8 cellular contexts compared by ENCODE assay signal in the genomic region with DNA sequence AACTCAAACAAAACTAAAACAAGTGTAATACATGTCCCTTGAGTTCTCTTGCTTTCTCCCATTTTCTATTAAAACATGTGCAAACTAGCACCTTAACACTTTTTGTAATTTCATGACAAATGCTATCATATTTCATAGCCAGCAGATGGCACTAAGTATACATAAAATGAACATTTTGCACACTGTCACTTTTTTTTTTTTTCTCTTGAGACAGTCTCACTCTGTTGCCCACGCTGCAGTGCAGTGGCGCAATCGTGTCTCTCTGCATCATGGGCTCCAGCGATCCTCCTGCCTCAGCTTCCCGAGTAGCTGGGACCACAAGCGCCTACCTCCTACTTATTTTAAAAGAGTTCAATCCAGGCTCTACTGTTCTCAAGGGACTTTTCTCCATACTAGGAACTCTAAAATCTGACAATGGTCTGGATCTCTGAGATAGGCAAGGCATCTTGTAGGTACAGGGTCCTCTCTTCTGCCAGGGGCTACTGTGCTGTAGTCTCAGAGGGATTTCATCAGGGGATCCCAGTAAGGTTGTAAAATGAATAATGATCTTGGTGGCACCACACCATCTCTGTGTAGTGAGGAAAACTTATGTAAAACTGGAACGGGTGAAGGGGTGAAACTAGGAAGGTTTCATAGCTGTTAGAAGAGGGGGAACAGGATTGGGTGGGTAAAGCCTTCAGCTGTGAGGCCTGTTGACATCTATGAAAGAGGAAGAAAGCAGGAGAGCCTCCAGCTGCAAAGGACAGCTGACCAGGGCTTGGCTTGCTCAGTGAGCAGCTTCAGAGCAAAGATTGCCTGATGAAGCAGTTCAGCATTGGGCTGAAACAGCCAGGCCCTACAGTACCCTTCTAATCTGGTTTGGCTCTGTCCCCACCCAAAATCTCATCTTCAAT.
DNase-seq lines count a peak whose midpoint lies in the region; ATAC-seq and TF ChIP-seq lines count a peak whose summit lies in the region.
"Not testable (repeated sequence)": the region's sequence is repeated elsewhere in the genome, so short reads cannot be mapped to it uniquely, and the experiment has no call there.

No MANE protein-coding gene starts in this region.

- peak overlapping the region; percentile 64 for H3K4me2 ChIP-seq in OCI-LY7 (ENCODE audit: low read length)

- H3K27me3 Mint-ChIP-seq in naive B cell: not testable (repeated sequence)

- POLR2A ChIA-PET in OCI-LY7 (lab: Charles Lee): interaction anchor here (1.3 kb wide), 1 partner anchor 416 kb away, joined by 3 read pairs; no protein-coding TSS in a partner anchor

- H3K4me3 ChIP-seq in GM12865 (ENCODE audit: low read depth, low read length); fibroblast of mammary gland (ENCODE audit: control insufficient read depth, low read depth, low read length); aorta (ENCODE audit: low read length in 2 of 2): not testable (repeated sequence)
- H3K4me3 ChIP-seq in OCI-LY7 (ENCODE audit: low read depth, low read length, poor library complexity, severe bottlenecking): peak overlapping the region; percentile 26

- H3K27me3 ChIP-seq in aorta (ENCODE audit: control insufficient read depth in 1 of 2, insufficient read depth in 2 of 2, low read length in 1 of 2): not testable (repeated sequence)

- H3K9me3 Mint-ChIP-seq in naive B cell: peaks cover 0 to 14% (median 5%) of the 10 kb centered on the region in 7 donors

- not testable (repeated sequence) for BruUV-seq in OCI-LY7 (replicated peaks; lab: Mats Ljungman, UMichigan)

- peaks cover 14 to 21% (median 19%) of the 10 kb centered on the region in 3 donors for H3K4me1 Mint-ChIP-seq in naive B cell

- DNase-seq in GM12865 (ENCODE audit: low read depth) (peak; percentile 33), OCI-LY7 (ENCODE audit: low spot score) (peak; percentile 60), fibroblast of mammary gland (ENCODE audit: low read depth) (peak; percentile 64), naive B cell (peak; percentile 52), aorta (peak in 1 of 2 donors; percentile 75)
- DNase-seq in activated T-cell treated with anti-CD3 and anti-CD28 coated beads, Interleukin-2, amount 50 U/mL, for 48 hours: peak; percentile 32 to 41

- H2AFZ ChIP-seq in OCI-LY7 (ENCODE audit: low read length): peak overlapping the region; percentile 94

- not testable (repeated sequence) for H3K4me1 ChIP-seq in OCI-LY7 (ENCODE audit: insufficient read depth, low read length, poor library complexity, severe bottlenecking); aorta (ENCODE audit: control insufficient read depth in 1 of 2, insufficient read depth in 2 of 2, low read length in 2 of 2)

- H3K4me3 Mint-ChIP-seq in naive B cell: peak overlapping the region; percentile 26 to 91 (median 86)

- intact Hi-C loops in OCI-LY7 (cut with micrococcal nuclease; ENCODE audit: unreplicated experiment): loop anchor here (5.0 kb wide), 1 partner anchor 415 kb away; the partner anchor contains the start of gene RP9
- intact Hi-C loops in aorta (cut with DNase I): not testable (repeated sequence)

- peak; percentile 75 for ATAC-seq in GM21825 (IDR thresholded peaks at IDR 0.05; ENCODE audit: unreplicated experiment)
- peak; percentile 70 for ATAC-seq in HG03565 (IDR thresholded peaks at IDR 0.05; ENCODE audit: unreplicated experiment)
- ATAC-seq in naive B cell (ENCODE audit: low read depth in 2 of 2): peak; percentile 88
- peak; percentile 73 for ATAC-seq in aorta (ENCODE audit: low FRiP score)

- H4K20me1 ChIP-seq in OCI-LY7 (ENCODE audit: insufficient read depth, low read length): not testable (repeated sequence)

- 44 to 51% methylated on average over 7 of the region's 7 CpGs for WGBS in aorta, 2 donors

- peak overlapping the region; percentile 62 to 92 (median 81) for H3K27ac Mint-ChIP-seq in naive B cell

- CTCF ChIA-PET in OCI-LY7 (lab: Charles Lee; ENCODE audit: unreplicated experiment): not testable (repeated sequence)

- H3K27ac ChIP-seq in OCI-LY7 (ENCODE audit: low read depth, low read length, poor library complexity, severe bottlenecking); aorta (ENCODE audit: low read depth in 1 of 2, low read length in 2 of 2): not testable (repeated sequence)

- not testable (repeated sequence) for H3K36me3 Mint-ChIP-seq in naive B cell

- not testable (repeated sequence) for H3K36me3 ChIP-seq in OCI-LY7 (ENCODE audit: insufficient read depth, low read length); aorta (ENCODE audit: control insufficient read depth in 1 of 2, insufficient read depth in 2 of 2, low read length in 1 of 2)

- H3K79me2 ChIP-seq in OCI-LY7 (ENCODE audit: insufficient read depth, low read depth, low read length): not testable (repeated sequence)

- H3K9me2 ChIP-seq in OCI-LY7 (ENCODE audit: insufficient read depth, low read length): not testable (repeated sequence)

- not testable (repeated sequence) for H3K9me3 ChIP-seq in OCI-LY7 (ENCODE audit: low read length); aorta (ENCODE audit: control insufficient read depth, low read length)

- TF ChIP-seq CTCF in GM12865 (IDR thresholded peaks at IDR 0.05; ENCODE audit: insufficient read depth, low read depth, low read length, missing control alignments): peak; percentile 13
- TF ChIP-seq CTCF in OCI-LY7 (conservative IDR thresholded peaks at IDR 0.05; ENCODE audit: low read length): peak; percentile 69
- peak; percentile 2 for TF ChIP-seq CTCF in fibroblast of mammary gland (conservative IDR thresholded peaks at IDR 0.05; ENCODE audit: control insufficient read depth, insufficient read depth, low read depth, low read length)

Comparison
In these comparisons a context has a peak if more than half of its experiments do, and no peak if none do; other contexts are left out.
1. CTCF ChIP-seq: peak in every context shown above with its lines; median percentile 69 in OCI-LY7; 13 in GM12865; 2 in fibroblast of mammary gland.